In the genomic region with DNA sequence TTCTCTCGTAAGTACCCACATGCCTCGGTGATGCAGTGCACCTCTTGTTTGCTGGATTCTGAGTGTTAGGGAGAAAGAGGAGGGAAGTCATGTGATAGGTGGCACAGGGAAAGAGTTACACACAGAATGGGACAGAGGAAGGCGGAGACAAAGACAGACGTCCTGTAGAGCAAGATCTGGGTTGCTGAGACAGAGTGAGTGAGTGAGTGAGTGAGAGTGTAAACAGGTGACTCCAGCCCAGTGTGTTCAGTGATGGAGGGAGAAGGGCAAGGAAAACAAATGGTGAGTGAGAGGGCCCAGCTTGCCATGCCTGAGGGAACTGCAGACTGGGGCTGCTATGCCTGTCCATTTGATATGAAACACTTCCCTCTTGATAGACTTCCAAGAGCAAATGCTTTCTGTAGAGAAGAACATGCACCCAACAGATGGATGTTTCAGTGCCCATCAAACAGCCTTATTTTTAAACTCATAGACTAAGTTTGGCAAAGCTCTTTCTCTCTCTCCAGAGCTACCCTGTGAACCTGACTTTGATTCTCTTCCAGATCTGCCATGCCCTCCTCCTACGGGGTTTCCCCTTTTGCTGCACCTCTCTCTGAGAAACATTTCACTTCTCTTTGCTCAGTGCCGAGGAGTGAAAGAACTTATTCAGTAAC, we compare ENCODE assay signal across 22 cellular contexts.
DNase-seq lines count a peak whose midpoint lies in the region; ATAC-seq, FAIRE-seq and TF ChIP-seq lines count a peak whose summit lies in the region.
"Had no signal": no experiment of that assay in that cellular context is flagged by ENCODE, and none has a peak within 500 bp of the region (broad histone marks: within the 10 kb centered on the region; RNA-seq: fewer than 3 reads in every experiment).

No MANE protein-coding gene starts in this region.

- intact Hi-C loops in GM12878 (cut with micrococcal nuclease; ENCODE audit: unreplicated experiment): no loop called here

- no peak overlapping the region for H2AFZ ChIP-seq in GM12878 (ENCODE audit: control insufficient read depth, low read depth, low read length)
- H2AFZ ChIP-seq: GM23248 had no signal

- WGBS in A549 (ENCODE audit: missing lambda C conversion rate): 66% methylated on average over 6 of the region's 6 CpGs
- 42% methylated on average over 6 of the region's 6 CpGs for WGBS in GM12878 (ENCODE audit: insufficient coverage, insufficient replicate concordance, low lambda C conversion rate, missing lambda C conversion rate)

- no peak overlapping the region for H3K27ac Mint-ChIP-seq in memory B cell
- H3K27ac Mint-ChIP-seq: HFFc6 had no signal

- FAIRE-seq in A549 (lab: Jason Lieb, UNC): no peak
- FAIRE-seq in GM12878 (lab: Jason Lieb, UNC): no peak

- DNase-seq in A549 (ENCODE audit: low read depth in 1 of 2, low spot score in 1 of 2) (no peak), G401 (ENCODE audit: low spot score) (peak; percentile 78), GM12878 (ENCODE audit: low read depth, low spot score) (no peak), memory B cell (ENCODE audit: low spot score in 2 of 2) (no peak), SKM-1 (lab: John Stamatoyannopoulos, UW; ENCODE audit: unreplicated experiment) (no peak), SHP77 treated with DMSO at 0.1 percent for 48 hours (lab: John Stamatoyannopoulos, UW) (no peak), SIG-M5 treated with dmso at 0.1 percent for 504 hours (lab: John Stamatoyannopoulos, UW; ENCODE audit: unreplicated experiment) (no peak)
- DNase-seq: COR-L47, EL, GM23248, HFFc6, MG63, NCI-H1092, NCI-H146, NCI-H2081 treated with DMSO at 0.1 percent for 48 hours, NCI-H2227 treated with DMSO at 0.1 percent for 48 hours, NCI-H524, Peyer's patch, Right ventricle myocardium superior had no signal

- 0 out of 3 replicates have a peak overlapping the region, but pooled peaks have one; percentile 2 for H3K4me2 ChIP-seq in A549
- no peak overlapping the region for H3K4me2 ChIP-seq in GM12878 (ENCODE audit: control insufficient read depth, insufficient read depth)
- H3K4me2 ChIP-seq: KMS-11 had no signal

- TF ChIP-seq POLR2A in A549 (IDR thresholded peaks at IDR 0.05; ENCODE audit: low read length) (no peak), GM12878 (IDR thresholded peaks at IDR 0.05; ENCODE audit: low read depth, low read length) (no peak)

- TF ChIP-seq CTCF in A549 (IDR thresholded peaks at IDR 0.05) (no peak), GM12878 (IDR thresholded peaks at IDR 0.05 in 2 of 3, conservative IDR thresholded peaks at IDR 0.05 in 1 of 3; ENCODE audit: control insufficient read depth in 2 of 3, extremely low read depth in 1 of 3, insufficient read depth in 1 of 3, low read depth in 3 of 3, low read length in 3 of 3) (no peak)

- H3K9ac ChIP-seq in GM12878 (ENCODE audit: control insufficient read depth, insufficient read depth, low read length): no peak overlapping the region
- H3K9ac ChIP-seq: GM23248, KMS-11 had no signal

- peaks cover 7% of the 10 kb centered on the region for H3K27me3 Mint-ChIP-seq in memory B cell

- H3K9me3 Mint-ChIP-seq in memory B cell: no peaks in the 10 kb centered on the region

- POLR2A ChIA-PET in A549 (lab: Yijun Ruan, JAX) (no interaction called here), GM12878 (lab: Charles Lee) (no interaction called here)

- H4K20me1 ChIP-seq in GM12878 (ENCODE audit: control insufficient read depth, insufficient read depth): no peaks in the 10 kb centered on the region

- ATAC-seq in A549 (peak in 1 of 2 experiments; percentile 45; a peak in 3 of 6 replicates), GM12878 (peak; percentile 79), memory B cell (ENCODE audit: low read depth) (peak; percentile 34)
- ATAC-seq: SK-N-SH treated with all-trans-retinoic acid at 6 μM for 48 hours had no signal

- CTCF ChIA-PET in A549 (lab: Yijun Ruan, JAX) (interaction anchor here (0.8 to 5.2 kb wide), 3 partner anchors 16 to 147 kb away, joined by 3 to 30 read pairs (median 3); no protein-coding TSS in a partner anchor), GM12878 (lab: Yijun Ruan, JAX) (no interaction called here)

- TF ChIP-seq RAD21 in A549 (conservative IDR thresholded peaks at IDR 0.05 in 1 of 2, IDR thresholded peaks at IDR 0.05 in 1 of 2) (no peak), GM12878 (IDR thresholded peaks at IDR 0.05; ENCODE audit: insufficient read depth, low read depth, low read length) (no peak)

- H3K27ac ChIP-seq in A549 (peak overlapping the region in 1 of 2 experiments; percentile 62; a peak in 3 of 6 replicates), GM12878 (ENCODE audit: control insufficient read depth, insufficient read depth) (no peak overlapping the region)
- H3K27ac ChIP-seq: C4-2B, GM23248, KMS-11, Peyer's patch had no signal

- SMC1A ChIA-PET in GM12878 (lab: Charles Lee; ENCODE audit: uncharacterized antibody, unreplicated experiment): interaction anchor here (1.4 kb wide), 1 partner anchor 146 kb away, joined by 4 read pairs; no protein-coding TSS in a partner anchor

- no peak for TF ChIP-seq EP300 in A549 (IDR thresholded peaks at IDR 0.05)
- TF ChIP-seq EP300 in GM12878 (IDR thresholded peaks at IDR 0.05; ENCODE audit: borderline replicate concordance in 1 of 2, control insufficient read depth in 1 of 2, low read depth in 2 of 2, low read length in 2 of 2): no peak

- H3K9me3 ChIP-seq in A549: no peaks in the 10 kb centered on the region
- no peaks in the 10 kb centered on the region for H3K9me3 ChIP-seq in GM12878 (replicated peaks; ENCODE audit: control insufficient read depth, insufficient read depth, low read length)
- H3K9me3 ChIP-seq: MG63, Peyer's patch had no signal

- no peaks in the 10 kb centered on the region for H3K36me3 ChIP-seq in GM12878 (ENCODE audit: control insufficient read depth in 2 of 2, insufficient read depth in 2 of 2, low read length in 1 of 2)
- H3K36me3 ChIP-seq: MG63, Peyer's patch had no signal

- H3K4me3 ChIP-seq in A549: no peak overlapping the region
- H3K4me3 ChIP-seq in GM12878: no peak overlapping the region
- H3K4me3 ChIP-seq: GM23248, MG63, Peyer's patch had no signal

- H3K4me3 Mint-ChIP-seq in memory B cell: no peak overlapping the region
- H3K4me3 Mint-ChIP-seq: HFFc6 had no signal

- in situ Hi-C loops in G401 (cut with HindIII; ENCODE audit: low sequenced_read_pairs) (no loop called here), GM12878 (cut with MboI) (no loop called here)

- H3K79me2 ChIP-seq in GM12878 (ENCODE audit: control insufficient read depth, insufficient read depth, low read length): no peaks in the 10 kb centered on the region

- BruUV-seq in GM12878 (replicated peaks; lab: Mats Ljungman, UMichigan): no TSS peak

- H3K4me1 Mint-ChIP-seq in memory B cell: peaks cover 3% of the 10 kb centered on the region

- H3K4me1 ChIP-seq in A549 (peaks cover 26% of the 10 kb centered on the region), GM12878 (ENCODE audit: control insufficient read depth, insufficient read depth, low read length) (no peaks in the 10 kb centered on the region)
- H3K4me1 ChIP-seq: Peyer's patch had no signal

- H3K36me3 Mint-ChIP-seq in memory B cell: no peaks in the 10 kb centered on the region

- H3K27me3 ChIP-seq in GM12878 (replicated peaks in 1 of 2; ENCODE audit: control insufficient read depth in 2 of 2, insufficient read depth in 2 of 2, low read length in 1 of 2): no peaks in the 10 kb centered on the region; a peak in 1 of 4 replicates
- H3K27me3 ChIP-seq: Peyer's patch had no signal

- RAD21 ChIA-PET in GM12878 (lab: Charles Lee; ENCODE audit: unreplicated experiment): no interaction called here

TF ChIP-seq in A549, 52 proteins besides CTCF, POLR2A, EP300 and RAD21 (continues in another document):
- TF ChIP-seq, protein P1, sequence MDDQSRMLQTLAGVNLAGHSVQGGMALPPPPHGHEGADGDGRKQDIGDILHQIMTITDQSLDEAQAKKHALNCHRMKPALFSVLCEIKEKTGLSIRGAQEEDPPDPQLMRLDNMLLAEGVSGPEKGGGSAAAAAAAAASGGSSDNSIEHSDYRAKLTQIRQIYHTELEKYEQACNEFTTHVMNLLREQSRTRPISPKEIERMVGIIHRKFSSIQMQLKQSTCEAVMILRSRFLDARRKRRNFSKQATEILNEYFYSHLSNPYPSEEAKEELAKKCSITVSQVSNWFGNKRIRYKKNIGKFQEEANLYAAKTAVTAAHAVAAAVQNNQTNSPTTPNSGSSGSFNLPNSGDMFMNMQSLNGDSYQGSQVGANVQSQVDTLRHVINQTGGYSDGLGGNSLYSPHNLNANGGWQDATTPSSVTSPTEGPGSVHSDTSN (IDR thresholded peaks at IDR 0.05): no peak
- no peak for TF ChIP-seq GATA3 (IDR thresholded peaks at IDR 0.05; ENCODE audit: borderline replicate concordance)
- TF ChIP-seq CHD2 (IDR thresholded peaks at IDR 0.05; ENCODE audit: low read length, partially characterized antibody): no peak
- TF ChIP-seq PHF8 (IDR thresholded peaks at IDR 0.05; ENCODE audit: borderline replicate concordance, low read depth): no peak
- no peak for TF ChIP-seq ATOH8 (CRISPR knock-in tag; IDR thresholded peaks at IDR 0.05; ENCODE audit: low read depth)

TF ChIP-seq in GM12878, 131 proteins besides CTCF, POLR2A, EP300 and RAD21 (continues in another document):
- no peak for TF ChIP-seq ZNF274 (IDR thresholded peaks at IDR 0.05; ENCODE audit: insufficient read depth, insufficient read length)
- no peak for TF ChIP-seq NBN (IDR thresholded peaks at IDR 0.05)
- no peak for TF ChIP-seq HDAC6 (IDR thresholded peaks at IDR 0.05; ENCODE audit: unreplicated experiment)
- no peak for TF ChIP-seq NR2F1 (conservative IDR thresholded peaks at IDR 0.05)
- TF ChIP-seq ASH2L (IDR thresholded peaks at IDR 0.05; ENCODE audit: borderline replicate concordance, low read depth): no peak
- TF ChIP-seq SREBF2 (IDR thresholded peaks at IDR 0.05; ENCODE audit: low read length): no peak
- TF ChIP-seq, protein P2, sequence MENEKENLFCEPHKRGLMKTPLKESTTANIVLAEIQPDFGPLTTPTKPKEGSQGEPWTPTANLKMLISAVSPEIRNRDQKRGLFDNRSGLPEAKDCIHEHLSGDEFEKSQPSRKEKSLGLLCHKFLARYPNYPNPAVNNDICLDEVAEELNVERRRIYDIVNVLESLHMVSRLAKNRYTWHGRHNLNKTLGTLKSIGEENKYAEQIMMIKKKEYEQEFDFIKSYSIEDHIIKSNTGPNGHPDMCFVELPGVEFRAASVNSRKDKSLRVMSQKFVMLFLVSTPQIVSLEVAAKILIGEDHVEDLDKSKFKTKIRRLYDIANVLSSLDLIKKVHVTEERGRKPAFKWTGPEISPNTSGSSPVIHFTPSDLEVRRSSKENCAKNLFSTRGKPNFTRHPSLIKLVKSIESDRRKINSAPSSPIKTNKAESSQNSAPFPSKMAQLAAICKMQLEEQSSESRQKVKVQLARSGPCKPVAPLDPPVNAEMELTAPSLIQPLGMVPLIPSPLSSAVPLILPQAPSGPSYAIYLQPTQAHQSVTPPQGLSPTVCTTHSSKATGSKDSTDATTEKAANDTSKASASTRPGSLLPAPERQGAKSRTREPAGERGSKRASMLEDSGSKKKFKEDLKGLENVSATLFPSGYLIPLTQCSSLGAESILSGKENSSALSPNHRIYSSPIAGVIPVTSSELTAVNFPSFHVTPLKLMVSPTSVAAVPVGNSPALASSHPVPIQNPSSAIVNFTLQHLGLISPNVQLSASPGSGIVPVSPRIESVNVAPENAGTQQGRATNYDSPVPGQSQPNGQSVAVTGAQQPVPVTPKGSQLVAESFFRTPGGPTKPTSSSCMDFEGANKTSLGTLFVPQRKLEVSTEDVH (IDR thresholded peaks at IDR 0.05; ENCODE audit: low read depth, partially characterized antibody): no peak
- no peak for TF ChIP-seq DPF2 (IDR thresholded peaks at IDR 0.05)
